ENCODE assay signal across 1 cellular context in genomic region chr10:6920072-6921019, GRCh38.
TF ChIP-seq lines count a peak whose summit lies in the region.

No MANE protein-coding gene starts in this region.

TF ChIP-seq in HepG2, 621 proteins besides CTCF, POLR2A, EP300 and RAD21 (continued from another document):
- TF ChIP-seq ZNF280D (CRISPR knock-in tag; IDR thresholded peaks at IDR 0.05): no peak
- TF ChIP-seq CEBPB (IDR thresholded peaks at IDR 0.05; ENCODE audit: borderline replicate concordance, low read depth, low read length): peak; percentile 36; the same call in 1 of the 2 replicates
- TF ChIP-seq ZNF800 (CRISPR knock-in tag; IDR thresholded peaks at IDR 0.05): no peak
- no peak for TF ChIP-seq ATF4 (CRISPR knock-in tag; IDR thresholded peaks at IDR 0.05)
- no peak for TF ChIP-seq GLI4 (CRISPR knock-in tag; IDR thresholded peaks at IDR 0.05; ENCODE audit: borderline replicate concordance)
- TF ChIP-seq STAG1 (CRISPR knock-in tag; IDR thresholded peaks at IDR 0.05): peak; percentile 65
- TF ChIP-seq ATRX (CRISPR knock-in tag; IDR thresholded peaks at IDR 0.05; ENCODE audit: borderline replicate concordance): no peak
- TF ChIP-seq ZKSCAN1 (IDR thresholded peaks at IDR 0.05; ENCODE audit: low read length): no peak
